In genomic region chr9:135373151-135373685, GRCh38 we compare ENCODE assay signal across 24 cellular contexts.
DNase-seq lines count a peak whose midpoint lies in the region; ATAC-seq, FAIRE-seq and TF ChIP-seq lines count a peak whose summit lies in the region.
"Had no signal": no experiment of that assay in that cellular context is flagged by ENCODE, and none has a peak within 500 bp of the region (broad histone marks: within the 10 kb centered on the region; RNA-seq: fewer than 3 reads in every experiment).

No MANE protein-coding gene starts in this region.

- H3K79me1 ChIP-seq in H1 (ENCODE audit: low read depth, low read length), result no peaks in the 10 kb centered on the region

- CTCF ChIA-PET in H1 (lab: Charles Lee; ENCODE audit: partially characterized antibody), result interaction anchor here (1.3 kb wide), 1 partner anchor 40 kb away, joined by 3 read pairs; no protein-coding TSS in a partner anchor

- no peak overlapping the region for H3K14ac ChIP-seq in H1 (ENCODE audit: insufficient read length)

- ATAC-seq in Right ventricle myocardium inferior, result no peak
- no peak for ATAC-seq in Right ventricle myocardium superior (ENCODE audit: poor library complexity)
- ATAC-seq: A549, GM12878 had no signal

- POLR2A ChIA-PET in H1 (lab: Charles Lee; ENCODE audit: partially characterized antibody), result interaction anchor here (0.6 kb wide), 1 partner anchor 9 kb away, joined by 3 read pairs; no protein-coding TSS in a partner anchor

- H2BK12ac ChIP-seq in H1 (ENCODE audit: low read depth, low read length), result peak overlapping the region; percentile 71; the same call in 1 of the 2 replicates

- DNase-seq in Right ventricle myocardium inferior (ENCODE audit: missing footprints), result peak; percentile 60
- no peak for DNase-seq in Right ventricle myocardium superior
- no peak for DNase-seq in H1 (ENCODE audit: low read depth in 1 of 2, low spot score in 2 of 2)
- no peak for DNase-seq in RCC 7860 (ENCODE audit: low spot score)
- no peak for DNase-seq in NCI-H526 treated with DMSO at 0.1 percent for 48 hours (lab: John Stamatoyannopoulos, UW)
- DNase-seq: AML-193; C1 segment of cervical spinal cord; CD4-positive, alpha-beta memory T cell; CD4-positive, CD25-positive, alpha-beta regulatory T cell; CD8-positive, alpha-beta memory T cell; COR-L47; DMS 273 treated with DMSO at 0.1 percent for 48 hours; DMS153; DMS53; DMS79; DND-41; EL; GDM1 had no signal

- H3K4me3 ChIP-seq in BLaER1 (no peak overlapping the region), H1 (ENCODE audit: extremely low read depth in 1 of 4, insufficient read depth in 2 of 4, low read depth in 3 of 4, low read length in 4 of 4) (no peak overlapping the region)
- H3K4me3 ChIP-seq: A549, GM12878 had no signal

- H3K23ac ChIP-seq in H1 (ENCODE audit: insufficient read length), result no peak overlapping the region

- no peaks in the 10 kb centered on the region for H3K79me2 ChIP-seq in H1 (ENCODE audit: control insufficient read depth in 1 of 2, insufficient read depth in 2 of 2, low read length in 2 of 2)

- no peak overlapping the region for H4K5ac ChIP-seq in H1 (ENCODE audit: insufficient read length, low read depth, low read length)

- peak overlapping the region; percentile 82 for H3K4ac ChIP-seq in H1 (replicated peaks; ENCODE audit: insufficient read length, low read depth, low read length)

- H3K56ac ChIP-seq in H1 (replicated peaks; ENCODE audit: insufficient read length, low read depth, low read length), result no peak overlapping the region

- no peaks in the 10 kb centered on the region for H3K9me3 ChIP-seq in BLaER1
- H3K9me3 ChIP-seq in H1 (ENCODE audit: insufficient read depth in 2 of 2, low read depth in 1 of 2, low read length in 1 of 2), result peaks cover 0 to 3% of the 10 kb centered on the region in 2 experiments; a peak in 1 of 4 replicates
- H3K9me3 ChIP-seq: A549 had no signal

- no peak overlapping the region; the same call in 1 of the 2 replicates for H4K8ac ChIP-seq in H1 (ENCODE audit: extremely low read depth, insufficient read depth, low read length)

- no peak overlapping the region for H3K27ac ChIP-seq in BLaER1
- H3K27ac ChIP-seq in H1 (ENCODE audit: low read depth, low read length), result no peak overlapping the region
- H3K27ac ChIP-seq: 22Rv1, A549 had no signal

- H3K4me2 ChIP-seq in BLaER1, result 0 out of 2 replicates have a peak overlapping the region, but pooled peaks have one; percentile 48
- H3K4me2 ChIP-seq in H1 (ENCODE audit: insufficient read depth in 1 of 2, low read depth in 2 of 2, low read length in 2 of 2), result no peak overlapping the region
- H3K4me2 ChIP-seq: A549 had no signal

- FAIRE-seq in H1 (lab: Jason Lieb, UNC) (no peak), RCC 7860 (lab: Jason Lieb, UNC) (no peak)
- FAIRE-seq: A549, GM12878, GM12892, GM18507 had no signal

- H4K20me1 ChIP-seq in BLaER1 (no peaks in the 10 kb centered on the region), H1 (replicated peaks in 1 of 2; ENCODE audit: control insufficient read depth in 1 of 2, insufficient read depth in 2 of 2, low read length in 2 of 2) (no peaks in the 10 kb centered on the region)

- TF ChIP-seq CTCF in H1 (IDR thresholded peaks at IDR 0.05; ENCODE audit: control extremely low read depth in 1 of 3, insufficient read depth in 1 of 3, low read depth in 1 of 3, low read length in 3 of 3), result no peak

- no peak overlapping the region for H2AK5ac ChIP-seq in H1 (ENCODE audit: low read depth, low read length)

- no peak overlapping the region for H3K9ac ChIP-seq in BLaER1
- H3K9ac ChIP-seq in H1 (replicated peaks in 1 of 4; ENCODE audit: extremely low read depth in 1 of 4, low read depth in 3 of 4, low read length in 3 of 4), result no peak overlapping the region

- H3K4me1 ChIP-seq in BLaER1 (peaks cover 24% of the 10 kb centered on the region), H1 (replicated peaks in 1 of 4; ENCODE audit: control insufficient read depth in 3 of 4, insufficient read depth in 4 of 4, low read length in 3 of 4) (no peaks in the 10 kb centered on the region; a peak in 3 of 7 replicates)
- H3K4me1 ChIP-seq: A549 had no signal

- no peak overlapping the region for H2BK120ac ChIP-seq in H1 (replicated peaks; ENCODE audit: low read depth, low read length)

- no peak for TF ChIP-seq EP300 in H1 (IDR thresholded peaks at IDR 0.05; ENCODE audit: borderline replicate concordance in 1 of 2, low read depth in 2 of 2, low read length in 2 of 2)

- TF ChIP-seq POLR2A in H1 (IDR thresholded peaks at IDR 0.05; ENCODE audit: control extremely low read depth in 1 of 2, low read depth in 2 of 2, low read length in 2 of 2), result no peak

- no peaks in the 10 kb centered on the region for H3K27me3 ChIP-seq in BLaER1
- H3K27me3 ChIP-seq in H1 (replicated peaks in 1 of 4; ENCODE audit: control insufficient read depth in 3 of 4, extremely low read depth in 1 of 4, insufficient read depth in 3 of 4, low read length in 3 of 4), result no peaks in the 10 kb centered on the region

- H2BK5ac ChIP-seq in H1 (ENCODE audit: low read depth, low read length), result no peak overlapping the region

- WGBS in H1 (ENCODE audit: extremely low coverage in 1 of 2, insufficient coverage in 1 of 2, insufficient read length in 1 of 2, insufficient replicate concordance in 2 of 2, low coverage in 1 of 2, low lambda C conversion rate in 2 of 2, missing lambda C conversion rate in 1 of 2), 2 experiments, result 91% methylated on average over 15 of the region's 22 CpGs; no CpG with 5 or more reads in 1 of the 2 experiments

- H3K36me3 ChIP-seq in BLaER1 (no peaks in the 10 kb centered on the region), H1 (ENCODE audit: control insufficient read depth in 2 of 4, insufficient read depth in 4 of 4, low read length in 3 of 4) (no peaks in the 10 kb centered on the region)

- H3K18ac ChIP-seq in H1 (ENCODE audit: extremely low read depth, low read length), result no peak overlapping the region

- H2AFZ ChIP-seq in H1 (ENCODE audit: low read length), result no peak overlapping the region

- no peaks in the 10 kb centered on the region for H3K23me2 ChIP-seq in H1 (ENCODE audit: low read depth, low read length)

- intact Hi-C loops in Right ventricle myocardium inferior (cut with DNase I) (no loop called here), Right ventricle myocardium superior (cut with DNase I) (no loop called here)

- H2BK20ac ChIP-seq in H1 (ENCODE audit: low read length), result no peak overlapping the region

- TF ChIP-seq RAD21 in H1 (IDR thresholded peaks at IDR 0.05 in 1 of 2, conservative IDR thresholded peaks at IDR 0.05 in 1 of 2; ENCODE audit: low read depth in 2 of 2, low read length in 2 of 2), result no peak

- no peak overlapping the region for H4K91ac ChIP-seq in H1 (replicated peaks; ENCODE audit: insufficient read length, low read length)

- no peak overlapping the region for H2BK15ac ChIP-seq in H1 (ENCODE audit: low read length)

TF ChIP-seq in H1, 55 proteins besides CTCF, POLR2A, EP300 and RAD21 (continues in another document):
- no peak for TF ChIP-seq SP4 (IDR thresholded peaks at IDR 0.05; ENCODE audit: low read length)
- TF ChIP-seq ASH2L (IDR thresholded peaks at IDR 0.05; ENCODE audit: low read length), result no peak
- TF ChIP-seq TAF1 (IDR thresholded peaks at IDR 0.05; ENCODE audit: low read depth, low read length), result no peak
- TF ChIP-seq SP1 (IDR thresholded peaks at IDR 0.05; ENCODE audit: low read depth, low read length), result no peak
- no peak for TF ChIP-seq FOSL1 (IDR thresholded peaks at IDR 0.05; ENCODE audit: insufficient read depth, low read depth, low read length)
